In the genomic region with DNA sequence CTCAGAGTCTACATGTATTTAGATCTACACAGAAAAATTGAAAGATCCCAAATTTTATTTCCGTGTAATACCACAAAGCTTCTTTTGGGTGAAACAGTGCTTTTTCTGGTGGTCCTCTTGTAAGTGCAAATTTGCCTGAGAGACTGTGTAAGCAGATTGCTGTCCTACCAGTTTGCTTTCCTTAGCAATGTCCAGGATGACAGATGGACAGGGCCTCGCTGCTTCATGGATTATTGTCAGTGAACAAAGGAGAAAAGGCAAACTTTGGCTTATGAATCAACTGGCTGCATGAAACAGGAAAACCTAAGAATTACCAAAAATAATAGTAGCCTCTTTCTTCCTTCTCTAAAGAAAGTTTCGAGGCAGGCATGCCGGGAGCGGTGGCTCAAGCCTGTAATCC, we compare ENCODE assay signal across 25 cellular contexts.
"Had no signal": no experiment of that assay in that cellular context is flagged by ENCODE, and none has a peak within 500 bp of the region (broad histone marks: within the 10 kb centered on the region; RNA-seq: fewer than 3 reads in every experiment).

No MANE protein-coding gene starts in this region.

- H3K36me3 ChIP-seq: brain microvascular endothelial cell, colonic mucosa had no signal

- H3K27ac ChIP-seq: brain microvascular endothelial cell, colonic mucosa, dorsolateral prefrontal cortex had no signal

- H3K9me3 Mint-ChIP-seq: activated CD4-positive, alpha-beta memory T cell treated with anti-CD3 and anti-CD28 coated beads for 36 hours; activated CD4-positive, alpha-beta T cell treated with anti-CD3 and anti-CD28 coated beads, Interleukin-2, amount 10 ng/mL, durations not matched to agents 24 days and 14 days; activated T-cell treated with anti-CD3 and anti-CD28 coated beads, Interleukin-2, amount 50 U/mL, for 4 hours; activated T-helper 17 cell treated with anti-CD3 and anti-CD28 coated beads, Interleukin-2, amount 50 U/mL, for 72 hours; central memory CD8-positive, alpha-beta T cell; endodermal cell had no signal

- H3K4me3 ChIP-seq: colonic mucosa, dorsolateral prefrontal cortex had no signal

- H3K9me3 ChIP-seq: colonic mucosa had no signal

- DNase-seq: activated B cell treated with CpG ODN at 0.5 μM for 24 hours; activated CD4-positive, alpha-beta memory T cell treated with anti-CD3 and anti-CD28 coated beads for 36 hours; activated CD4-positive, alpha-beta T cell treated with anti-CD3 and anti-CD28 coated beads for 36 hours; activated CD4-positive, alpha-beta T cell treated with anti-CD3 and anti-CD28 coated beads, Interleukin-2, amount 10 ng/mL, durations not matched to agents 24 days and 14 days; activated effector memory CD4-positive, alpha-beta T cell treated with Interleukin-2 at 50 U/mL for 16 hours; activated gamma-delta T cell treated with Interleukin-2 at 50 U/mL for 16 hours; activated naive CD4-positive, alpha-beta T cell treated with anti-CD3 and anti-CD28 coated beads, Interleukin-2, amount 50 U/mL, for 16 hours; activated naive CD4-positive, alpha-beta T cell treated with Interleukin-2 at 50 U/mL for 16 hours; activated T-cell treated with anti-CD3 and anti-CD28 coated beads, Interleukin-2, amount 50 U/mL, for 4 hours; amniotic stem cell; anterior cingulate cortex; brain microvascular endothelial cell; colonic mucosa; effector memory CD4-positive, alpha-beta T cell; endodermal cell; foreskin fibroblast; hippocampal formation; T-helper 2 cell had no signal

- ATAC-seq: activated CD4-positive, alpha-beta T cell treated with anti-CD3 and anti-CD28 coated beads for 36 hours; activated CD4-positive, CD25-positive, alpha-beta regulatory T cell treated with anti-CD3 and anti-CD28 coated beads, Interleukin-2, amount 50 U/mL, for 24 hours; activated CD8-positive, alpha-beta T cell treated with anti-CD3 and anti-CD28 coated beads, Interleukin-2, amount 10 ng/mL, durations not matched to agents 7 days and 5 days; activated T-cell treated with anti-CD3 and anti-CD28 coated beads, Interleukin-2, amount 50 U/mL, for 4 hours; activated T-helper 17 cell treated with anti-CD3 and anti-CD28 coated beads, Interleukin-2, amount 50 U/mL, for 72 hours; esophagus mucosa had no signal

- H3K4me3 Mint-ChIP-seq: activated B cell treated with CpG ODN at 0.5 μM for 24 hours; activated CD4-positive, alpha-beta memory T cell treated with anti-CD3 and anti-CD28 coated beads for 36 hours; activated CD4-positive, alpha-beta T cell treated with anti-CD3 and anti-CD28 coated beads for 36 hours; activated CD4-positive, alpha-beta T cell treated with anti-CD3 and anti-CD28 coated beads, Interleukin-2, amount 10 ng/mL, durations not matched to agents 24 days and 14 days; activated CD8-positive, alpha-beta T cell treated with anti-CD3 and anti-CD28 coated beads, Interleukin-2, amount 10 ng/mL, durations not matched to agents 7 days and 5 days; activated naive CD8-positive, alpha-beta T cell; activated T-cell treated with anti-CD3 and anti-CD28 coated beads, Interleukin-2, amount 50 U/mL, for 4 hours; activated T-helper 17 cell treated with anti-CD3 and anti-CD28 coated beads, Interleukin-2, amount 50 U/mL, for 72 hours; central memory CD8-positive, alpha-beta T cell; endodermal cell had no signal

- H3K27ac Mint-ChIP-seq: activated CD4-positive, alpha-beta memory T cell treated with anti-CD3 and anti-CD28 coated beads for 36 hours; activated CD4-positive, alpha-beta T cell treated with anti-CD3 and anti-CD28 coated beads for 36 hours; activated CD4-positive, alpha-beta T cell treated with anti-CD3 and anti-CD28 coated beads, Interleukin-2, amount 10 ng/mL, durations not matched to agents 24 days and 14 days; activated CD8-positive, alpha-beta T cell treated with anti-CD3 and anti-CD28 coated beads, Interleukin-2, amount 10 ng/mL, durations not matched to agents 7 days and 5 days; activated naive CD8-positive, alpha-beta T cell; activated T-helper 17 cell treated with anti-CD3 and anti-CD28 coated beads, Interleukin-2, amount 50 U/mL, for 72 hours; endodermal cell had no signal

- H3K27me3 ChIP-seq: brain microvascular endothelial cell, colonic mucosa, dorsolateral prefrontal cortex had no signal

- H3K36me3 Mint-ChIP-seq: activated CD4-positive, alpha-beta memory T cell treated with anti-CD3 and anti-CD28 coated beads for 36 hours; activated naive CD8-positive, alpha-beta T cell had no signal

- H3K27me3 Mint-ChIP-seq: activated B cell treated with CpG ODN at 0.5 μM for 24 hours; activated CD4-positive, alpha-beta T cell treated with anti-CD3 and anti-CD28 coated beads for 36 hours; activated CD4-positive, alpha-beta T cell treated with anti-CD3 and anti-CD28 coated beads, Interleukin-2, amount 10 ng/mL, durations not matched to agents 24 days and 14 days; activated naive CD8-positive, alpha-beta T cell; central memory CD8-positive, alpha-beta T cell had no signal
